19 cellular contexts compared by ENCODE assay signal in the genomic region with DNA sequence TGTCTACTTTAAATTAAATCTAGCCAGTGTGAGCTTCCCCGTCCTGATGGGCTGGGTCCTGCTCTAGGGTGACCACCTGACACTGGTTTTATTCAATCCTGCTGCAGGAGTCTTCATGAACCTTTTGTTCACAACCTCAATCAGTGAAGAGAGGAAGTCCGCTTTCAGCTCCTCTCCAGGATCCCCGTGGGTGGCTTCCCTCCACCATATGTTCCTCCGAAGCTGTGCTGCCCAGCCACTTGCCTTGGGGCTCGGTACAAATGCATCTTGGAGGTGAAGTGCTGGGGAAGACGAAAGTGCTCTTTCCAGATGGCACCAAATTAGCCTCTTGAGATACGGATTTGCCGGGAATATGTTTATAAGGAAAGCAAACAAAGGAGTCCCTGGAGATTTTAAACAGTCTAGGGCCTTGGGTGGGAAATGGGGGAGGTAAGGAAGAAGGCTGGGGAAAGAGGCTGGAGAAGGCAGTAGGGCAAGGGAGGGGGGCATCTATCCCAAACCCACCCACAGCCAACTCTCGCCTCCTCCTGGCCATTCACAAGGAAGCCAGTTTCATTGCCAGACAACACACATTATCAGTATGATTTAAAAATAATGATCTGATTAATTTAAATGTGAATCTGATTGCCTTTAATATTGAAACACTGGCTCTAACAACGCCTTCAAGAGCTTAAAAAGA.
"Had no signal": no experiment of that assay in that cellular context is flagged by ENCODE, and none has a peak within 500 bp of the region (broad histone marks: within the 10 kb centered on the region; RNA-seq: fewer than 3 reads in every experiment).

No MANE protein-coding gene starts in this region.

- H3K9me3 ChIP-seq: gastroesophageal sphincter, left lung, mucosa of descending colon, right atrium auricular region, tibial artery had no signal

- H3K4me3 Mint-ChIP-seq: central memory CD8-positive, alpha-beta T cell; dendritic cell treated with granulocyte-macrophage colony-stimulating factor and Interleukin-4, amounts not matched to agents 40 ng/mL and 50 ng/mL, for 4 days; effector memory CD8-positive, alpha-beta T cell; naive thymus-derived CD4-positive, alpha-beta T cell; stimulated activated memory B cell treated with anti-CD40 and anti-IgM and Interleukin-4, amounts not matched to agents 10 μg/mL and 1 μg/mL and 100 μg/mL, for 72 hours; T-helper 2 cell treated with Interferon-gamma antibody and Interleukin-4, amounts not matched to agents 5 μg/mL and 100 μg/mL, for 36 hours had no signal

- H3K36me3 Mint-ChIP-seq: stimulated activated memory B cell treated with anti-CD40 and anti-IgM and Interleukin-4, amounts not matched to agents 10 μg/mL and 1 μg/mL and 100 μg/mL, for 72 hours had no signal

- H3K27me3 ChIP-seq: brain microvascular endothelial cell, gastroesophageal sphincter, left lung, right atrium auricular region, tibial artery had no signal

- H3K4me1 Mint-ChIP-seq: central memory CD8-positive, alpha-beta T cell; stimulated activated memory B cell treated with anti-CD40 and anti-IgM and Interleukin-4, amounts not matched to agents 10 μg/mL and 1 μg/mL and 100 μg/mL, for 72 hours had no signal

- H3K36me3 ChIP-seq: brain microvascular endothelial cell, gastroesophageal sphincter, left lung, right atrium auricular region, tibial artery had no signal

- ATAC-seq: activated CD4-positive, CD25-positive, alpha-beta regulatory T cell treated with anti-CD3 and anti-CD28 coated beads, Interleukin-2, amount 50 U/mL, for 24 hours; effector memory CD8-positive, alpha-beta T cell; gastroesophageal sphincter; left lung; mucosa of descending colon; naive thymus-derived CD4-positive, alpha-beta T cell; stimulated activated memory B cell treated with anti-CD40 and anti-IgM and Interleukin-4, amounts not matched to agents 10 μg/mL and 1 μg/mL and 100 μg/mL, for 72 hours had no signal

- H3K4me1 ChIP-seq: gastroesophageal sphincter, left lung, right atrium auricular region, tibial artery had no signal

- H3K9me3 Mint-ChIP-seq: central memory CD8-positive, alpha-beta T cell; dendritic cell treated with granulocyte-macrophage colony-stimulating factor and Interleukin-4, amounts not matched to agents 40 ng/mL and 50 ng/mL, for 4 days; effector memory CD8-positive, alpha-beta T cell; stimulated activated memory B cell treated with anti-CD40 and anti-IgM and Interleukin-4, amounts not matched to agents 10 μg/mL and 1 μg/mL and 100 μg/mL, for 72 hours; T-helper 2 cell treated with Interferon-gamma antibody and Interleukin-4, amounts not matched to agents 5 μg/mL and 100 μg/mL, for 36 hours had no signal

- H3K4me3 ChIP-seq: gastroesophageal sphincter, hepatocyte, left lung, mucosa of descending colon, right atrium auricular region, tibial artery had no signal

- H3K27ac Mint-ChIP-seq: dendritic cell treated with granulocyte-macrophage colony-stimulating factor and Interleukin-4, amounts not matched to agents 40 ng/mL and 50 ng/mL, for 4 days; effector memory CD8-positive, alpha-beta T cell; naive thymus-derived CD4-positive, alpha-beta T cell; stimulated activated memory B cell treated with anti-CD40 and anti-IgM and Interleukin-4, amounts not matched to agents 10 μg/mL and 1 μg/mL and 100 μg/mL, for 72 hours; T-helper 2 cell treated with Interferon-gamma antibody and Interleukin-4, amounts not matched to agents 5 μg/mL and 100 μg/mL, for 36 hours had no signal

- DNase-seq: activated naive CD4-positive, alpha-beta T cell treated with Interleukin-2 at 50 U/mL for 16 hours; activated T-cell treated with anti-CD3 and anti-CD28 coated beads for 4 hours; brain microvascular endothelial cell; effector memory CD8-positive, alpha-beta T cell; left lung; mammary epithelial cell; mucosa of descending colon; naive thymus-derived CD4-positive, alpha-beta T cell; stimulated activated CD4-positive, alpha-beta T cell treated with anti-CD3 and anti-CD28 coated beads, Interleukin-2, amount 100 ng/mL, for 48 hours; tibial artery had no signal

- H3K27ac ChIP-seq: brain microvascular endothelial cell, epithelial cell of prostate, gastroesophageal sphincter, hepatocyte, left lung, right atrium auricular region, tibial artery had no signal
